ENCODE assay signal across 2 cellular contexts in genomic region chr17:79133214-79133613, GRCh38.
TF ChIP-seq lines count a peak whose summit lies in the region.

No MANE protein-coding gene starts in this region.

TF ChIP-seq in A549, 52 proteins besides CTCF, POLR2A, EP300 and RAD21 (continued from another document):
- peak; percentile 20 for TF ChIP-seq ZFP36 (IDR thresholded peaks at IDR 0.05; ENCODE audit: borderline replicate concordance, partially characterized antibody)
- no peak for TF ChIP-seq FOXS1 (CRISPR knock-in tag; IDR thresholded peaks at IDR 0.05)
- no peak for TF ChIP-seq MAX (IDR thresholded peaks at IDR 0.05)

TF ChIP-seq in HEK293, 187 proteins besides CTCF, POLR2A, EP300 and RAD21 (continued from another document):
- TF ChIP-seq ZNF792 (tag by site-specific recombination; IDR thresholded peaks at IDR 0.05): no peak
- TF ChIP-seq KLF17 (tag by site-specific recombination; IDR thresholded peaks at IDR 0.05): no peak
- no peak for TF ChIP-seq ZNF248 (tag by site-specific recombination; IDR thresholded peaks at IDR 0.05)
- TF ChIP-seq ZNF664 (tag by site-specific recombination; IDR thresholded peaks at IDR 0.05): peak; percentile 92
- no peak for TF ChIP-seq ZBTB26 (tag by site-specific recombination; optimal IDR thresholded peaks at IDR 0.05)
